15 cellular contexts compared by ENCODE assay signal in genomic region chr22:25362883-25363240, GRCh38.
DNase-seq lines count a peak whose midpoint lies in the region; ATAC-seq and TF ChIP-seq lines count a peak whose summit lies in the region.
"Had no signal": no experiment of that assay in that cellular context is flagged by ENCODE, and none has a peak within 500 bp of the region (broad histone marks: within the 10 kb centered on the region; RNA-seq: fewer than 3 reads in every experiment).

No MANE protein-coding gene starts in this region.

- no peak overlapping the region for H2AFZ ChIP-seq in neural progenitor cell (replicated peaks)

- peak overlapping the region in 1 of 3 donors; percentile 40 for H3K27ac ChIP-seq in right lobe of liver
- H3K27ac ChIP-seq in aorta (ENCODE audit: low read depth in 1 of 2, low read length in 2 of 2), result no peak overlapping the region
- no peak overlapping the region for H3K27ac ChIP-seq in neural progenitor cell
- H3K27ac ChIP-seq: A549, body of pancreas, neutrophil, SK-N-MC had no signal

- no peak overlapping the region for H3K9ac ChIP-seq in neural progenitor cell

- H3F3A ChIP-seq in neural progenitor cell (ENCODE audit: low read depth), result no peaks in the 10 kb centered on the region

- no peaks in the 10 kb centered on the region for H3K9me3 Mint-ChIP-seq in stimulated activated naive CD8-positive, alpha-beta T cell treated with anti-CD3 and anti-CD28 coated beads, Interleukin-15, Interleukin-2, amounts not matched to agents 100 ng/mL and 50 ng/mL, for 24 hours
- H3K9me3 Mint-ChIP-seq in dendritic cell treated with granulocyte-macrophage colony-stimulating factor and Interleukin-4, amounts not matched to agents 40 ng/mL and 50 ng/mL, for 4 days, result no peaks in the 10 kb centered on the region
- H3K9me3 Mint-ChIP-seq in T-cell, result no peaks in the 10 kb centered on the region
- no peaks in the 10 kb centered on the region for H3K9me3 Mint-ChIP-seq in neural progenitor cell
- H3K9me3 Mint-ChIP-seq: activated naive CD8-positive, alpha-beta T cell treated with anti-CD3 and anti-CD28 coated beads, Interleukin-2, amount 50 U/mL, for 24 hours; type B pancreatic cell had no signal

- CTCF ChIA-PET in T-cell (lab: Charles Lee), result no interaction called here

- H3K27me3 Mint-ChIP-seq in stimulated activated naive CD8-positive, alpha-beta T cell treated with anti-CD3 and anti-CD28 coated beads, Interleukin-15, Interleukin-2, amounts not matched to agents 100 ng/mL and 50 ng/mL, for 24 hours, result no peaks in the 10 kb centered on the region
- H3K27me3 Mint-ChIP-seq in dendritic cell treated with granulocyte-macrophage colony-stimulating factor and Interleukin-4, amounts not matched to agents 40 ng/mL and 50 ng/mL, for 4 days, result no peaks in the 10 kb centered on the region
- H3K27me3 Mint-ChIP-seq in T-cell (no peaks in the 10 kb centered on the region), neural progenitor cell (ENCODE audit: insufficient read depth, low read depth) (peaks cover 2% of the 10 kb centered on the region)
- H3K27me3 Mint-ChIP-seq: activated naive CD8-positive, alpha-beta T cell treated with anti-CD3 and anti-CD28 coated beads, Interleukin-2, amount 50 U/mL, for 24 hours; type B pancreatic cell had no signal

- peaks cover 0 to 28% (median 8%) of the 10 kb centered on the region in 4 donors for H3K4me1 ChIP-seq in right lobe of liver
- no peaks in the 10 kb centered on the region for H3K4me1 ChIP-seq in aorta (ENCODE audit: control insufficient read depth in 1 of 2, insufficient read depth in 2 of 2, low read length in 2 of 2)
- no peaks in the 10 kb centered on the region for H3K4me1 ChIP-seq in neural progenitor cell
- H3K4me1 ChIP-seq: A549 had no signal

- no peaks in the 10 kb centered on the region for H3K36me3 Mint-ChIP-seq in stimulated activated naive CD8-positive, alpha-beta T cell treated with anti-CD3 and anti-CD28 coated beads, Interleukin-15, Interleukin-2, amounts not matched to agents 100 ng/mL and 50 ng/mL, for 24 hours (ENCODE audit: low read depth)
- peaks cover 96% of the 10 kb centered on the region for H3K36me3 Mint-ChIP-seq in dendritic cell treated with granulocyte-macrophage colony-stimulating factor and Interleukin-4, amounts not matched to agents 40 ng/mL and 50 ng/mL, for 4 days (ENCODE audit: low read depth)
- H3K36me3 Mint-ChIP-seq in T-cell (peaks cover 15% of the 10 kb centered on the region), neural progenitor cell (no peaks in the 10 kb centered on the region)
- H3K36me3 Mint-ChIP-seq: type B pancreatic cell had no signal

- POLR2A ChIA-PET in T-cell (lab: Charles Lee), result no interaction called here

- H3K27me3 ChIP-seq in right lobe of liver (no peaks in the 10 kb centered on the region), aorta (ENCODE audit: control insufficient read depth in 1 of 2, insufficient read depth in 2 of 2, low read length in 1 of 2) (no peaks in the 10 kb centered on the region), neural progenitor cell (no peaks in the 10 kb centered on the region)
- H3K27me3 ChIP-seq: body of pancreas, neutrophil had no signal

- TF ChIP-seq POLR2A in right lobe of liver (IDR thresholded peaks at IDR 0.05), result no peak

- H3K4me3 ChIP-seq in right lobe of liver (no peak overlapping the region), aorta (ENCODE audit: low read length in 2 of 2) (no peak overlapping the region), neural progenitor cell (no peak overlapping the region)
- H3K4me3 ChIP-seq: A549, body of pancreas, SK-N-MC had no signal

- no peak for ATAC-seq in stimulated activated naive CD8-positive, alpha-beta T cell treated with anti-CD3 and anti-CD28 coated beads, Interleukin-15, Interleukin-2, amounts not matched to agents 100 U/mL and 50 U/mL, for 24 hours
- ATAC-seq in right lobe of liver (peak; percentile 31 to 63 (median 42)), aorta (ENCODE audit: low FRiP score) (peak; percentile 34), GM18858 (IDR thresholded peaks at IDR 0.05; ENCODE audit: unreplicated experiment) (no peak), T-cell (replicated peaks in 1 of 4) (no peak)

- DNase-seq in stimulated activated naive CD8-positive, alpha-beta T cell treated with anti-CD3 and anti-CD28 coated beads, Interleukin-15, Interleukin-2, amounts not matched to agents 100 U/mL and 50 U/mL, for 24 hours, result no peak
- peak in 2 of 3 donors; percentile 21 to 57 for DNase-seq in right lobe of liver
- DNase-seq in aorta, result peak; percentile 41 to 59
- no peak for DNase-seq in T-cell
- DNase-seq in neural progenitor cell (ENCODE audit: low spot score), result no peak
- DNase-seq: NCI-H226 had no signal

- no peaks in the 10 kb centered on the region for H3K79me2 ChIP-seq in neural progenitor cell (ENCODE audit: low read depth)

- peaks cover 6% of the 10 kb centered on the region for H4K20me1 ChIP-seq in neural progenitor cell (ENCODE audit: low read depth)

- intact Hi-C loops in dendritic cell treated with granulocyte-macrophage colony-stimulating factor and Interleukin-4, amounts not matched to agents 40 ng/mL and 50 ng/mL, for 4 days (cut with micrococcal nuclease), result loop anchor here (5.0 to 10.0 kb wide), 2 partner anchors 62 to 84 kb away; no protein-coding TSS in a partner anchor
- intact Hi-C loops in right lobe of liver (cut with DNase I) (no loop called here), aorta (cut with DNase I) (no loop called here)

- TF ChIP-seq CTCF in right lobe of liver (IDR thresholded peaks at IDR 0.05) (no peak), neural progenitor cell (IDR thresholded peaks at IDR 0.05) (no peak)

- H3K36me3 ChIP-seq in right lobe of liver, result peaks cover 0 to 27% (median 8%) of the 10 kb centered on the region in 4 donors
- H3K36me3 ChIP-seq in aorta (ENCODE audit: control insufficient read depth in 1 of 2, insufficient read depth in 2 of 2, low read length in 1 of 2), result no peaks in the 10 kb centered on the region
- H3K36me3 ChIP-seq in neural progenitor cell, result no peaks in the 10 kb centered on the region

- H3K4me2 ChIP-seq in neural progenitor cell, result no peak overlapping the region
- H3K4me2 ChIP-seq: A549 had no signal

- no peaks in the 10 kb centered on the region for H3K4me1 Mint-ChIP-seq in stimulated activated naive CD8-positive, alpha-beta T cell treated with anti-CD3 and anti-CD28 coated beads, Interleukin-15, Interleukin-2, amounts not matched to agents 100 ng/mL and 50 ng/mL, for 24 hours (ENCODE audit: low read depth)
- peaks cover 49% of the 10 kb centered on the region for H3K4me1 Mint-ChIP-seq in dendritic cell treated with granulocyte-macrophage colony-stimulating factor and Interleukin-4, amounts not matched to agents 40 ng/mL and 50 ng/mL, for 4 days (ENCODE audit: low read depth)
- H3K4me1 Mint-ChIP-seq in T-cell (peaks cover 4 to 10% (median 7%) of the 10 kb centered on the region in 3 donors), neural progenitor cell (no peaks in the 10 kb centered on the region)
- H3K4me1 Mint-ChIP-seq: activated naive CD8-positive, alpha-beta T cell treated with anti-CD3 and anti-CD28 coated beads, Interleukin-2, amount 50 U/mL, for 24 hours had no signal

- no peak overlapping the region for H3K4me3 Mint-ChIP-seq in stimulated activated naive CD8-positive, alpha-beta T cell treated with anti-CD3 and anti-CD28 coated beads, Interleukin-15, Interleukin-2, amounts not matched to agents 100 ng/mL and 50 ng/mL, for 24 hours
- no peak overlapping the region for H3K4me3 Mint-ChIP-seq in dendritic cell treated with granulocyte-macrophage colony-stimulating factor and Interleukin-4, amounts not matched to agents 40 ng/mL and 50 ng/mL, for 4 days
- H3K4me3 Mint-ChIP-seq in T-cell, result no peak overlapping the region
- H3K4me3 Mint-ChIP-seq in neural progenitor cell, result no peak overlapping the region
- H3K4me3 Mint-ChIP-seq: activated naive CD8-positive, alpha-beta T cell treated with anti-CD3 and anti-CD28 coated beads, Interleukin-2, amount 50 U/mL, for 24 hours; type B pancreatic cell had no signal

- H3K9me3 ChIP-seq in right lobe of liver (no peaks in the 10 kb centered on the region), aorta (ENCODE audit: control insufficient read depth, low read length) (no peaks in the 10 kb centered on the region), neural progenitor cell (ENCODE audit: low read depth) (no peaks in the 10 kb centered on the region)
- H3K9me3 ChIP-seq: A549, body of pancreas, neutrophil had no signal

- peak overlapping the region; percentile 21 for H3K27ac Mint-ChIP-seq in stimulated activated naive CD8-positive, alpha-beta T cell treated with anti-CD3 and anti-CD28 coated beads, Interleukin-15, Interleukin-2, amounts not matched to agents 100 ng/mL and 50 ng/mL, for 24 hours
- peak overlapping the region; percentile 56 for H3K27ac Mint-ChIP-seq in dendritic cell treated with granulocyte-macrophage colony-stimulating factor and Interleukin-4, amounts not matched to agents 40 ng/mL and 50 ng/mL, for 4 days
- H3K27ac Mint-ChIP-seq in T-cell, result no peak overlapping the region
- no peak overlapping the region for H3K27ac Mint-ChIP-seq in neural progenitor cell
- H3K27ac Mint-ChIP-seq: activated naive CD8-positive, alpha-beta T cell treated with anti-CD3 and anti-CD28 coated beads, Interleukin-2, amount 50 U/mL, for 24 hours; type B pancreatic cell had no signal

- 27% methylated on average over 9 of the region's 11 CpGs for WGBS in right lobe of liver (ENCODE audit: insufficient coverage, low coverage, low lambda C conversion rate, missing lambda C conversion rate)
- 10 to 27% methylated on average over 11 of the region's 11 CpGs for WGBS in aorta, 2 donors

Comparison
In these comparisons a context has a peak if more than half of its experiments do, and no peak if none do; other contexts are left out.
1. H3K27ac Mint-ChIP-seq: peak in stimulated activated naive CD8-positive, alpha-beta T cell treated with anti-CD3 and anti-CD28 coated beads, Interleukin-15, Interleukin-2, amounts not matched to agents 100 ng/mL and 50 ng/mL, for 24 hours (single experiment) and dendritic cell treated with granulocyte-macrophage colony-stimulating factor and Interleukin-4, amounts not matched to agents 40 ng/mL and 50 ng/mL, for 4 days (single experiment); none in T-cell (0 of 2) and neural progenitor cell (single experiment).
2. ATAC-seq: peak in right lobe of liver (4 of 4) and aorta (single experiment); none in stimulated activated naive CD8-positive, alpha-beta T cell treated with anti-CD3 and anti-CD28 coated beads, Interleukin-15, Interleukin-2, amounts not matched to agents 100 U/mL and 50 U/mL, for 24 hours (single experiment), GM18858 (single experiment) and T-cell (0 of 4).
3. DNase-seq: peak in right lobe of liver (2 of 3) and aorta (2 of 2); none in stimulated activated naive CD8-positive, alpha-beta T cell treated with anti-CD3 and anti-CD28 coated beads, Interleukin-15, Interleukin-2, amounts not matched to agents 100 U/mL and 50 U/mL, for 24 hours (single experiment), T-cell (0 of 34) and neural progenitor cell (single experiment).